10 cellular contexts compared by ENCODE assay signal in the genomic region with DNA sequence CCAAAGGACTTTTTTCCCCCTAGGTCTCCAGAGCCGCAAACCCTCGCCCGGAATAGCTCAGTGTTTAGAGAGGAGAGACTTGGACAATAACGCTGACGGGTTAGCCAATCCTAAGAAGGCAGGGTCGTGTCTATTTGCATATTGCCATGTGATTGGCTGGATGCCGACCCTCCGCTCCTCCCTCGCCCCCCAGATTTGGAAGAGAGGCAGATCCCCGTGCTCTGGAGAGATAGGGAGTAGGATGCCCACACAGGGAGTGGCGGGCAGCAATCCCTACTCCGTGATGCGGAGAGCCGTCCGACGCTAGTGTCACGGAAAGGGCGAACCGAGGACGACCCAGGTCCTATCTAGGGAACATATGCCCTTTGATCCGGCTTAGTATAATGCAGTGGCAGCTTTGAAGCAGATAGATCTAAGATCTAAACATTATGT. TPM values are rescaled to one million over a fixed set of nuclear protein-coding genes. Genes with fewer than 3 reads are reported as not detected.
A peak's percentile ranks its signal among the peaks of the same experiment; 100 is the strongest.
DNase-seq lines count a peak whose midpoint lies in the region; ATAC-seq, FAIRE-seq and TF ChIP-seq lines count a peak whose summit lies in the region.
"Had no signal": no experiment of that assay in that cellular context is flagged by ENCODE, and none has a peak within 500 bp of the region (broad histone marks: within the 10 kb centered on the region; RNA-seq: fewer than 3 reads in every experiment).

No MANE protein-coding gene starts in this region.

- ATAC-seq in stimulated activated naive B cell treated with anti-CD40 and anti-IgM and Interleukin-4, amounts not matched to agents 10 μg/mL and 1 μg/mL and 100 μg/mL, for 72 hours (replicated peaks) = no peak
- no peak for ATAC-seq in HG03196 (IDR thresholded peaks at IDR 0.05; ENCODE audit: unreplicated experiment)
- ATAC-seq in GM18868 (IDR thresholded peaks at IDR 0.05; ENCODE audit: unreplicated experiment) = no peak

- H3K4me3 Mint-ChIP-seq in neural crest cell = peak overlapping the region; percentile 50
- no peak overlapping the region for H3K4me3 Mint-ChIP-seq in stimulated activated naive B cell treated with anti-CD40 and anti-IgM and Interleukin-4, amounts not matched to agents 10 μg/mL and 1 μg/mL and 100 μg/mL, for 72 hours

- DNase-seq in NCI-H1417 (lab: John Stamatoyannopoulos, UW) (peak in 2 of 3 experiments; percentile 19 to 54), NCI-H1417 treated with DMSO at 0.1 percent for 48 hours (lab: John Stamatoyannopoulos, UW) (no peak), NOMO-1 (lab: John Stamatoyannopoulos, UW; ENCODE audit: unreplicated experiment in 2 of 2) (peak; percentile 46 to 62), neural crest cell (ENCODE audit: low read depth, low spot score) (peak; percentile 62)
- no peak for DNase-seq in stimulated activated naive B cell treated with anti-CD40 and anti-IgM and Interleukin-4, amounts not matched to agents 10 μg/mL and 1 μg/mL and 100 μg/mL, for 72 hours

- no peak for TF ChIP-seq CTCF in neural crest cell (conservative IDR thresholded peaks at IDR 0.05)

- H3K27me3 Mint-ChIP-seq in neural crest cell (ENCODE audit: low read depth) = peaks cover 83% of the 10 kb centered on the region
- H3K27me3 Mint-ChIP-seq in stimulated activated naive B cell treated with anti-CD40 and anti-IgM and Interleukin-4, amounts not matched to agents 10 μg/mL and 1 μg/mL and 100 μg/mL, for 72 hours = peaks cover 83 to 93% of the 10 kb centered on the region in 2 donors

- H3K4me1 Mint-ChIP-seq in neural crest cell = peaks cover 10% of the 10 kb centered on the region
- H3K4me1 Mint-ChIP-seq in stimulated activated naive B cell treated with anti-CD40 and anti-IgM and Interleukin-4, amounts not matched to agents 10 μg/mL and 1 μg/mL and 100 μg/mL, for 72 hours = peaks cover 11 to 27% of the 10 kb centered on the region in 2 donors

- no peaks in the 10 kb centered on the region for H3K9me3 Mint-ChIP-seq in neural crest cell
- H3K9me3 Mint-ChIP-seq in stimulated activated naive B cell treated with anti-CD40 and anti-IgM and Interleukin-4, amounts not matched to agents 10 μg/mL and 1 μg/mL and 100 μg/mL, for 72 hours = no peaks in the 10 kb centered on the region

- H3K36me3 Mint-ChIP-seq in neural crest cell (ENCODE audit: low read depth) = no peaks in the 10 kb centered on the region
- no peaks in the 10 kb centered on the region for H3K36me3 Mint-ChIP-seq in stimulated activated naive B cell treated with anti-CD40 and anti-IgM and Interleukin-4, amounts not matched to agents 10 μg/mL and 1 μg/mL and 100 μg/mL, for 72 hours

- H3K27ac Mint-ChIP-seq in neural crest cell (ENCODE audit: unreplicated experiment) = no peak overlapping the region
- no peak overlapping the region for H3K27ac Mint-ChIP-seq in stimulated activated naive B cell treated with anti-CD40 and anti-IgM and Interleukin-4, amounts not matched to agents 10 μg/mL and 1 μg/mL and 100 μg/mL, for 72 hours

- FAIRE-seq in endometrium (lab: Jason Lieb, UNC) = peak; percentile 77
- FAIRE-seq: A204.1 had no signal

RNA-seq across cellular contexts. Expression of gene WNT6, which starts 1.4 kb away (rescaled TPM):
- not detected in 2 replicates for total RNA-seq in neural crest cell

RNA-seq across cellular contexts. Expression of gene WNT10A, which starts 19.7 kb away (rescaled TPM):
- not detected in 2 replicates for total RNA-seq in neural crest cell

RNA-seq across cellular contexts. Expression of gene PRKAG3, which starts 29.4 kb away (rescaled TPM):
- total RNA-seq in neural crest cell = not detected in 2 replicates
- total RNA-seq: thyroid gland had no signal

Comparison
In these comparisons a context has a peak if more than half of its experiments do, and no peak if none do; other contexts are left out.
1. DNase-seq: peak in NCI-H1417 (2 of 3), NOMO-1 (2 of 2) and neural crest cell (single experiment); none in NCI-H1417 treated with DMSO at 0.1 percent for 48 hours (single experiment) and stimulated activated naive B cell treated with anti-CD40 and anti-IgM and Interleukin-4, amounts not matched to agents 10 μg/mL and 1 μg/mL and 100 μg/mL, for 72 hours (single experiment).